In the genomic region with DNA sequence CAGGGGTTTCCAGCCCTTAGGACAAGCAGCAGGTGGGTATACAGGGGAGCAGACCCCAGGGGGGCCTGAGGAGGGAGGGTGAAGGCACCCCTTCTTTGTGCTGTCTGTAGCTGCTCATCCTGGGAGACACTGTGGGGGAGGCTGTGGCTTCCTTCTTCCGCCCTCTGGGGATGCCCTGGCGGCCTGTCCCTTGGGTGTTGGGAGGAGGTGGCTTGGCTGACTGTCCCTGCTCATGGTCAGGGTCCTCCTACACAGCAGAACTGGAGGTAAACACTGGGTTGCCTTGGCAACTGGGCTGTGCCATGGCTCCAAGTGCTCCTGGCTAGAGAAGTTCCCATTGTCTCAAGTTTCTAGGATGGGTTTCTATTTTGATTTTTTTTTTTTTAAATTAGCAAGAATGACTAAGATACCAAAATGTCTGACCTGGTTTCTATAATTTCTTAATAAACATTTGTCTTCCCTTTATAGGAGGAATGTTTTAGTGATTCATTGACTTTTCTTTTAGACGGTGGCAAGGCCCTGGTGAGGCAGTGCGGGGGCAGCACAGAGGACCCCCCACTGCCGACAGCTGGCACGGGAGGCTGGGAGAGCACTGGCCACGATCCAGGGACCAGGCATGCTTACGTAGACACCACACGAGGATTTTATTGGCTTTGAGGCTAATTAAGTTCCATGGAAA, we compare ENCODE assay signal across 8 cellular contexts. TPM values are rescaled to one million over a fixed set of nuclear protein-coding genes. Genes with fewer than 3 reads are reported as not detected.
A peak's percentile ranks its signal among the peaks of the same experiment; 100 is the strongest.
DNase-seq lines count a peak whose midpoint lies in the region; ATAC-seq, FAIRE-seq and TF ChIP-seq lines count a peak whose summit lies in the region.

No MANE protein-coding gene starts in this region.

- peaks cover 22% of the 10 kb centered on the region for H3K36me3 ChIP-seq in KOPT-K1 (ENCODE audit: insufficient read depth, low read length)
- no peaks in the 10 kb centered on the region for H3K36me3 ChIP-seq in pancreas

- TF ChIP-seq CTCF in pancreas (IDR thresholded peaks at IDR 0.05) = no peak

- H3K27me3 ChIP-seq in pancreas = no peaks in the 10 kb centered on the region

- DNase-seq in DMS 273 treated with DMSO at 0.1 percent for 48 hours (lab: John Stamatoyannopoulos, UW) (peak; percentile 54), fibroblast of the conjunctiva (ENCODE audit: low read depth) (peak; percentile 72), pancreas (peak in 5 of 6 donors; percentile 66 to 88 (median 78)), activated gamma-delta T cell treated with Interleukin-2 at 50 U/mL for 16 hours (no peak), NOMO-1 treated with DMSO at 0.1 percent for 48 hours (lab: John Stamatoyannopoulos, UW; ENCODE audit: unreplicated experiment) (no peak)
- DNase-seq in activated CD4-positive, CD25-positive, alpha-beta regulatory T cell treated with anti-CD3 and anti-CD28 coated beads, Interleukin-2, amount 50 U/mL, for 72 hours = peak; percentile 57

- 14 to 17% methylated on average over 9 of the region's 9 CpGs for WGBS in pancreas, 2 donors

- H3K27ac ChIP-seq in KOPT-K1 (ENCODE audit: low read depth, low read length, poor library complexity, severe bottlenecking) (peak overlapping the region; percentile 42), pancreas (peak overlapping the region; percentile 55 to 81 (median 72))

- no peak for FAIRE-seq in pancreas (lab: Jason Lieb, UNC)

- intact Hi-C loops in pancreas (cut with DNase I) = no loop called here

- no peak overlapping the region for H3K4me3 ChIP-seq in pancreas

- H3K9me3 ChIP-seq in KOPT-K1 (ENCODE audit: insufficient read depth, low read length, poor library complexity, severe bottlenecking) (no peaks in the 10 kb centered on the region), pancreas (no peaks in the 10 kb centered on the region)

- H3K4me1 ChIP-seq in pancreas = peaks cover 15 to 64% (median 62%) of the 10 kb centered on the region in 3 donors

- peak; percentile 31 for ATAC-seq in GM21360 (IDR thresholded peaks at IDR 0.05; ENCODE audit: unreplicated experiment)
- peak; percentile 68 to 78 (median 77) for ATAC-seq in pancreas

RNA-seq across cellular contexts. Expression of a gene that starts 12.4 kb away (rescaled TPM):
- 10 to 100 TPM; 28.6 to 57.1 (median 37.2) TPM for total RNA-seq in pancreas
- polyA plus RNA-seq in pancreas = 10 to 100 TPM; 12.3 to 18.7 TPM

Comparison
In these comparisons a context has a peak if more than half of its experiments do, and no peak if none do; other contexts are left out.
1. DNase-seq: peak in DMS 273 treated with DMSO at 0.1 percent for 48 hours (single experiment), activated CD4-positive, CD25-positive, alpha-beta regulatory T cell treated with anti-CD3 and anti-CD28 coated beads, Interleukin-2, amount 50 U/mL, for 72 hours (single experiment), fibroblast of the conjunctiva (single experiment) and pancreas (5 of 6); none in activated gamma-delta T cell treated with Interleukin-2 at 50 U/mL for 16 hours (single experiment) and NOMO-1 treated with DMSO at 0.1 percent for 48 hours (single experiment).